In the genomic region with DNA sequence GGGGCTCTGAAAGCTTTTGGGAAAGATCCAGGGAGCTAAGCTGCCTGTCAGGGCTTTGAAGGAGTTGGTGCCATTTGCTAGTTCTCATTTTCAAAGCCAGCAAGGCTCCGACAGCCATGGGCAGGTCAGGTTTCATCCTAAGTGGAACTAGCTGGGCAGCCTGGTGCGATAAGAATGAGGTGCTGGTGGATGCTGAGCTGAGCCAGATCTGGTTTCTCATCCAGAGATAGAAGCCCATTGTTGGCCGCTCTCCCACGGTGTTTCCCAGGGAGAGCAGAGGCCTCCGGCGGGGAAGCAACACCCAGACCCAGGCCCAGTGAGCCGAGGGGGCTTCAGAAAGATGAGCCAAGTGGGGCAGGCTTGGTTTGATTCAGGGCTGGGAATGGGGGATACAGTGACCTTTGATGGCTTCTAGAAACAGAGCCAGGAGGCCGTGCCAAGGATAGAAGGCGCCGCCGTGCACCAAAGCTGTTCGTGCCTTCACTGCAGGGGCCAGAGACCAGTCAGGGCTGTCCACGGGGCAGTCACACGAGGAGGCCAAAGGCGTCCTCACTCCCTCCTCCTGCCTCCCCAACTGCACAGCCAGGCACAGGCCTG, we compare ENCODE assay signal across 15 cellular contexts.
DNase-seq lines count a peak whose midpoint lies in the region; ATAC-seq and TF ChIP-seq lines count a peak whose summit lies in the region.
"Had no signal": no experiment of that assay in that cellular context is flagged by ENCODE, and none has a peak within 500 bp of the region (broad histone marks: within the 10 kb centered on the region; RNA-seq: fewer than 3 reads in every experiment).

No MANE protein-coding gene starts in this region.

- H3K9me3 ChIP-seq in BE2C (no peaks in the 10 kb centered on the region), right atrium auricular region (no peaks in the 10 kb centered on the region), esophagus squamous epithelium (no peaks in the 10 kb centered on the region)
- H3K9me3 ChIP-seq: MG63 had no signal

- DNase-seq in BE2C (peak; percentile 82), NCI-H524 (lab: John Stamatoyannopoulos, UW) (peak; percentile 43 to 92), right atrium auricular region (ENCODE audit: low spot score) (no peak), esophagus squamous epithelium (lab: John Stamatoyannopoulos, UW) (no peak), SHP77 (lab: John Stamatoyannopoulos, UW) (no peak)
- no peak for DNase-seq in effector CD4-positive, alpha-beta T cell
- DNase-seq: activated T-cell treated with anti-CD3 and anti-CD28 coated beads, Interleukin-2, amount 50 U/mL, for 24 hours; immature natural killer cell; MG63; nucleus accumbens; small intestine; stimulated activated naive CD8-positive, alpha-beta T cell treated with anti-CD3 and anti-CD28 coated beads, Interleukin-15, amount 100 ng/mL, for 72 hours; T-helper 9 cell had no signal

- TF ChIP-seq CTCF in BE2C (IDR thresholded peaks at IDR 0.05; ENCODE audit: low read depth, low read length) = no peak
- no peak for TF ChIP-seq CTCF in right atrium auricular region (IDR thresholded peaks at IDR 0.05)
- TF ChIP-seq CTCF in esophagus squamous epithelium (IDR thresholded peaks at IDR 0.05) = no peak

- no peak for ATAC-seq in GM21723 (IDR thresholded peaks at IDR 0.05; ENCODE audit: unreplicated experiment)
- ATAC-seq: stimulated activated naive CD8-positive, alpha-beta T cell treated with anti-CD3 and anti-CD28 coated beads, Interleukin-15, amount 100 ng/mL, for 72 hours had no signal

- H3K4me1 ChIP-seq in BE2C = peaks cover 13% of the 10 kb centered on the region
- peaks cover 0 to 32% of the 10 kb centered on the region in 2 donors for H3K4me1 ChIP-seq in right atrium auricular region
- no peaks in the 10 kb centered on the region for H3K4me1 ChIP-seq in esophagus squamous epithelium

- intact Hi-C loops in esophagus squamous epithelium (cut with DNase I) = no loop called here

- H3K4me3 ChIP-seq in BE2C (ENCODE audit: low read depth, low read length) (no peak overlapping the region), right atrium auricular region (no peak overlapping the region), esophagus squamous epithelium (no peak overlapping the region)
- H3K4me3 ChIP-seq: MG63 had no signal

- TF ChIP-seq EP300 in Ishikawa (IDR thresholded peaks at IDR 0.05; ENCODE audit: borderline replicate concordance) = peak; percentile 90

- 73% methylated on average over 3 to 4 of the region's 15 CpGs for WGBS in esophagus squamous epithelium, 2 donors

- H3K27me3 ChIP-seq in BE2C (no peaks in the 10 kb centered on the region), right atrium auricular region (no peaks in the 10 kb centered on the region), esophagus squamous epithelium (peaks cover 0 to 4% (median 0%) of the 10 kb centered on the region in 4 donors)
- H3K27me3 ChIP-seq: MG63 had no signal

- TF ChIP-seq POLR2A in esophagus squamous epithelium (IDR thresholded peaks at IDR 0.05) = no peak

- H3K27ac ChIP-seq in right atrium auricular region (peak overlapping the region; percentile 68 to 70), esophagus squamous epithelium (no peak overlapping the region)

- TF ChIP-seq RAD21 in Ishikawa (IDR thresholded peaks at IDR 0.05; ENCODE audit: low read depth) = no peak

- H3K36me3 ChIP-seq in BE2C (no peaks in the 10 kb centered on the region), right atrium auricular region (no peaks in the 10 kb centered on the region), esophagus squamous epithelium (no peaks in the 10 kb centered on the region)
- H3K36me3 ChIP-seq: MG63 had no signal

TF ChIP-seq in Ishikawa, 13 proteins besides CTCF, POLR2A, EP300 and RAD21:
- TF ChIP-seq TEAD4 (IDR thresholded peaks at IDR 0.05) (peak; percentile 80), CREB1 (IDR thresholded peaks at IDR 0.05; ENCODE audit: low read depth) (no peak), TCF12 (IDR thresholded peaks at IDR 0.05; ENCODE audit: low read depth) (peak; percentile 95), TAF1 (IDR thresholded peaks at IDR 0.05; ENCODE audit: low read depth) (no peak), YY1 (IDR thresholded peaks at IDR 0.05; ENCODE audit: low read depth) (no peak), CEBPB (IDR thresholded peaks at IDR 0.05) (no peak), EGR1 (IDR thresholded peaks at IDR 0.05) (no peak), FOXM1 (IDR thresholded peaks at IDR 0.05; ENCODE audit: borderline replicate concordance, low read depth) (peak; percentile 85), NFIC (IDR thresholded peaks at IDR 0.05) (peak; percentile 83), ZBTB7A (IDR thresholded peaks at IDR 0.05; ENCODE audit: low read depth) (peak; percentile 32; the same call in 1 of the 2 replicates)
- TF ChIP-seq, protein P1, sequence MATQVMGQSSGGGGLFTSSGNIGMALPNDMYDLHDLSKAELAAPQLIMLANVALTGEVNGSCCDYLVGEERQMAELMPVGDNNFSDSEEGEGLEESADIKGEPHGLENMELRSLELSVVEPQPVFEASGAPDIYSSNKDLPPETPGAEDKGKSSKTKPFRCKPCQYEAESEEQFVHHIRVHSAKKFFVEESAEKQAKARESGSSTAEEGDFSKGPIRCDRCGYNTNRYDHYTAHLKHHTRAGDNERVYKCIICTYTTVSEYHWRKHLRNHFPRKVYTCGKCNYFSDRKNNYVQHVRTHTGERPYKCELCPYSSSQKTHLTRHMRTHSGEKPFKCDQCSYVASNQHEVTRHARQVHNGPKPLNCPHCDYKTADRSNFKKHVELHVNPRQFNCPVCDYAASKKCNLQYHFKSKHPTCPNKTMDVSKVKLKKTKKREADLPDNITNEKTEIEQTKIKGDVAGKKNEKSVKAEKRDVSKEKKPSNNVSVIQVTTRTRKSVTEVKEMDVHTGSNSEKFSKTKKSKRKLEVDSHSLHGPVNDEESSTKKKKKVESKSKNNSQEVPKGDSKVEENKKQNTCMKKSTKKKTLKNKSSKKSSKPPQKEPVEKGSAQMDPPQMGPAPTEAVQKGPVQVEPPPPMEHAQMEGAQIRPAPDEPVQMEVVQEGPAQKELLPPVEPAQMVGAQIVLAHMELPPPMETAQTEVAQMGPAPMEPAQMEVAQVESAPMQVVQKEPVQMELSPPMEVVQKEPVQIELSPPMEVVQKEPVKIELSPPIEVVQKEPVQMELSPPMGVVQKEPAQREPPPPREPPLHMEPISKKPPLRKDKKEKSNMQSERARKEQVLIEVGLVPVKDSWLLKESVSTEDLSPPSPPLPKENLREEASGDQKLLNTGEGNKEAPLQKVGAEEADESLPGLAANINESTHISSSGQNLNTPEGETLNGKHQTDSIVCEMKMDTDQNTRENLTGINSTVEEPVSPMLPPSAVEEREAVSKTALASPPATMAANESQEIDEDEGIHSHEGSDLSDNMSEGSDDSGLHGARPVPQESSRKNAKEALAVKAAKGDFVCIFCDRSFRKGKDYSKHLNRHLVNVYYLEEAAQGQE (IDR thresholded peaks at IDR 0.05; ENCODE audit: low read depth) = no peak
- TF ChIP-seq, protein P2, sequence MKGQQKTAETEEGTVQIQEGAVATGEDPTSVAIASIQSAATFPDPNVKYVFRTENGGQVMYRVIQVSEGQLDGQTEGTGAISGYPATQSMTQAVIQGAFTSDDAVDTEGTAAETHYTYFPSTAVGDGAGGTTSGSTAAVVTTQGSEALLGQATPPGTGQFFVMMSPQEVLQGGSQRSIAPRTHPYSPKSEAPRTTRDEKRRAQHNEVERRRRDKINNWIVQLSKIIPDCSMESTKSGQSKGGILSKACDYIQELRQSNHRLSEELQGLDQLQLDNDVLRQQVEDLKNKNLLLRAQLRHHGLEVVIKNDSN (IDR thresholded peaks at IDR 0.05) = no peak; the same call in 1 of the 2 replicates
- TF ChIP-seq, protein P3, sequence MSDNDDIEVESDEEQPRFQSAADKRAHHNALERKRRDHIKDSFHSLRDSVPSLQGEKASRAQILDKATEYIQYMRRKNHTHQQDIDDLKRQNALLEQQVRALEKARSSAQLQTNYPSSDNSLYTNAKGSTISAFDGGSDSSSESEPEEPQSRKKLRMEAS (IDR thresholded peaks at IDR 0.05) = no peak

Comparison
In these comparisons a context has a peak if more than half of its experiments do, and no peak if none do; other contexts are left out.
1. DNase-seq: peak in BE2C (single experiment) and NCI-H524 (2 of 2); none in right atrium auricular region (single experiment), esophagus squamous epithelium (single experiment), effector CD4-positive, alpha-beta T cell (single experiment) and SHP77 (0 of 2).
2. H3K27ac ChIP-seq: peak in right atrium auricular region (2 of 2); none in esophagus squamous epithelium (0 of 4).